Comparison of ENCODE assay signal across 1 cellular context in the genomic region with DNA sequence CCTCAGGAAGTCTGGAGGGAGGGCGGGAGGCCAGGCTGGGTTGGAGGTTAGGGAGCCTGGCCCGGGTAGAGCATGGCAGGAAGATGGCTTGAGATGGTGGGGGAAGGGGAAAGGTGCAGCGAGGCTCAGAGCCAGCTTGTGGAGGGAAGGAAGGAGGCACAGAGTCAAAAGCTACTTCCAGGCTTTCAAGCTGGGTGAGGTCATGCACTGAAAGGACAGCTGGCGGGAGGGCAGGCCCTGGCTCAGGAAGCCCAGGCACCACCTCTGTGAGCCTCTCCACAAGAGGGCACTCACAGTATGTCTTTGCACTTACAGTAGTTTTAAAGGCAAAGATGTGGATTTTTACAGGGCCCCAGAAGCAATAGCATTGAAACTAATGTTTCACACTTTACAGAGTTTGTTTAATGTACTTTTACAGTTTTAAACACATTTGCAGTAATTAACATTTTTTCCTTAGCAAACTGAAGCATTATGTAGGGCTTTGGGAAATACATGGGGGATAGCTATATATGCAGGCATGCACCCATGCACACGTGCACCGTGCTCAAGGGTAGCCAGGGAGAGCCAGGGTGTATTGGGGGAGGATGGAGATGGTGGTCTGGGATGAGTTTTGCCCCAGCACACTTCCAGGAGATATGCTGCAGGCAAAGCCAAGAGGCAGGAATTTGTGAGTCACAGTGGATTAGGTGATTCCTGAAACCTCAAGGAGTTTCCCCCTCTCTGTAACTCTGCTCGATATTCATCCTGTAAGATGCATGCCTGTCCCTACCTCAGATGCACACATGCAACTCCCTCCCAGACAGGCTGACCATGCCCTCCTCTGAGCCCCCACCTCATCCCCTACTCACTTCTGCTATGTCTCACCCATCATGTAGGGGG.
TF ChIP-seq lines count a peak whose summit lies in the region.

No MANE protein-coding gene starts in this region.

TF ChIP-seq in HepG2, 621 proteins besides CTCF, POLR2A, EP300 and RAD21 (continued from another document):
- TF ChIP-seq, protein P1, sequence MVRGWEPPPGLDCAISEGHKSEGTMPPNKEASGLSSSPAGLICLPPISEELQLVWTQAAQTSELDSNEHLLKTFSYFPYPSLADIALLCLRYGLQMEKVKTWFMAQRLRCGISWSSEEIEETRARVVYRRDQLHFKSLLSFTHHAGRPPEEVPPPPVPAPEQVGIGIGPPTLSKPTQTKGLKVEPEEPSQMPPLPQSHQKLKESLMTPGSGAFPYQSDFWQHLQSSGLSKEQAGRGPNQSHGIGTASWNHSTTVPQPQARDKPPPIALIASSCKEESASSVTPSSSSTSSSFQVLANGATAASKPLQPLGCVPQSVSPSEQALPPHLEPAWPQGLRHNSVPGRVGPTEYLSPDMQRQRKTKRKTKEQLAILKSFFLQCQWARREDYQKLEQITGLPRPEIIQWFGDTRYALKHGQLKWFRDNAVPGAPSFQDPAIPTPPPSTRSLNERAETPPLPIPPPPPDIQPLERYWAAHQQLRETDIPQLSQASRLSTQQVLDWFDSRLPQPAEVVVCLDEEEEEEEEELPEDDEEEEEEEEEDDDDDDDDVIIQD (CRISPR knock-in tag; IDR thresholded peaks at IDR 0.05; ENCODE audit: low read depth) = 0 out of 2 replicates have a peak, but pooled peaks have one; percentile 21
- TF ChIP-seq ZFYVE20 (CRISPR knock-in tag; IDR thresholded peaks at IDR 0.05; ENCODE audit: borderline replicate concordance, low read depth) = no peak
- 0 out of 2 replicates have a peak, but pooled peaks have one; percentile 18 for TF ChIP-seq ZMYM4 (CRISPR knock-in tag; IDR thresholded peaks at IDR 0.05)
- TF ChIP-seq, protein P2, sequence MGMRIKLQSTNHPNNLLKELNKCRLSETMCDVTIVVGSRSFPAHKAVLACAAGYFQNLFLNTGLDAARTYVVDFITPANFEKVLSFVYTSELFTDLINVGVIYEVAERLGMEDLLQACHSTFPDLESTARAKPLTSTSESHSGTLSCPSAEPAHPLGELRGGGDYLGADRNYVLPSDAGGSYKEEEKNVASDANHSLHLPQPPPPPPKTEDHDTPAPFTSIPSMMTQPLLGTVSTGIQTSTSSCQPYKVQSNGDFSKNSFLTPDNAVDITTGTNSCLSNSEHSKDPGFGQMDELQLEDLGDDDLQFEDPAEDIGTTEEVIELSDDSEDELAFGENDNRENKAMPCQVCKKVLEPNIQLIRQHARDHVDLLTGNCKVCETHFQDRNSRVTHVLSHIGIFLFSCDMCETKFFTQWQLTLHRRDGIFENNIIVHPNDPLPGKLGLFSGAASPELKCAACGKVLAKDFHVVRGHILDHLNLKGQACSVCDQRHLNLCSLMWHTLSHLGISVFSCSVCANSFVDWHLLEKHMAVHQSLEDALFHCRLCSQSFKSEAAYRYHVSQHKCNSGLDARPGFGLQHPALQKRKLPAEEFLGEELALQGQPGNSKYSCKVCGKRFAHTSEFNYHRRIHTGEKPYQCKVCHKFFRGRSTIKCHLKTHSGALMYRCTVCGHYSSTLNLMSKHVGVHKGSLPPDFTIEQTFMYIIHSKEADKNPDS (CRISPR knock-in tag; IDR thresholded peaks at IDR 0.05) = no peak
- TF ChIP-seq ZGPAT (CRISPR knock-in tag; IDR thresholded peaks at IDR 0.05) = 0 out of 2 replicates have a peak, but pooled peaks have one; percentile 41
- 0 out of 2 replicates have a peak, but pooled peaks have one; percentile 22 for TF ChIP-seq ZNF205 (CRISPR knock-in tag; IDR thresholded peaks at IDR 0.05)
- TF ChIP-seq, protein P3, sequence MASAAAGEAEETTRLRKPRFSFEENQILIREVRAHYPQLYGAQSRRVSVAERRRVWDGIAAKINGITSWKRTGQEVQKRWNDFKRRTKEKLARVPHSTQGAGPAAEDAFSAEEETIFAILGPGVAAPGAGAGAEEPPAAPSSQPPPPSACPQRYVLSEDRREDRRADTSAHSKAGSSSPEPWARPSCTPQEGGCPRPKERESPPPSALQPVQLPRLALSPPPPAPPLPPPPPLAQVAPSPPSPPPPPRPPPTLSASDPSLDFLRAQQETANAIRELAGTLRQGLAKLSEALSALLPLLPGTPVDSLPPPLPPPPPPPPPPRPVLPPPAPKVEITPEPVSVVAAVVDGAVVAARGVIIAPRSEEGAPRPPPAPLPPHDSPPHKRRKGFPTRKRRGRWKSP (CRISPR knock-in tag; IDR thresholded peaks at IDR 0.05) = peak; percentile 37; the same call in 1 of the 2 replicates
- no peak for TF ChIP-seq ZBTB34 (CRISPR knock-in tag; IDR thresholded peaks at IDR 0.05)
- TF ChIP-seq MLLT10 (CRISPR knock-in tag; IDR thresholded peaks at IDR 0.05) = no peak
- peak; percentile 60; the same call in 1 of the 2 replicates for TF ChIP-seq SRY (CRISPR knock-in tag; IDR thresholded peaks at IDR 0.05)
- TF ChIP-seq SMC3 (IDR thresholded peaks at IDR 0.05; ENCODE audit: low read length) = peak; percentile 67
- 0 out of 2 replicates have a peak, but pooled peaks have one; percentile 42 for TF ChIP-seq KDM3A (CRISPR knock-in tag; IDR thresholded peaks at IDR 0.05; ENCODE audit: low read depth)
- no peak for TF ChIP-seq MYC (CRISPR knock-in tag; IDR thresholded peaks at IDR 0.05; ENCODE audit: borderline replicate concordance)
